Comparison of ENCODE assay signal across 8 cellular contexts in genomic region chr5:177133119-177133844, GRCh38. TPM values are rescaled to one million over a fixed set of nuclear protein-coding genes. Genes with fewer than 3 reads are reported as not detected.
A peak's percentile ranks its signal among the peaks of the same experiment; 100 is the strongest.
DNase-seq lines count a peak whose midpoint lies in the region; TF ChIP-seq lines count a peak whose summit lies in the region.

A gene with protein sequence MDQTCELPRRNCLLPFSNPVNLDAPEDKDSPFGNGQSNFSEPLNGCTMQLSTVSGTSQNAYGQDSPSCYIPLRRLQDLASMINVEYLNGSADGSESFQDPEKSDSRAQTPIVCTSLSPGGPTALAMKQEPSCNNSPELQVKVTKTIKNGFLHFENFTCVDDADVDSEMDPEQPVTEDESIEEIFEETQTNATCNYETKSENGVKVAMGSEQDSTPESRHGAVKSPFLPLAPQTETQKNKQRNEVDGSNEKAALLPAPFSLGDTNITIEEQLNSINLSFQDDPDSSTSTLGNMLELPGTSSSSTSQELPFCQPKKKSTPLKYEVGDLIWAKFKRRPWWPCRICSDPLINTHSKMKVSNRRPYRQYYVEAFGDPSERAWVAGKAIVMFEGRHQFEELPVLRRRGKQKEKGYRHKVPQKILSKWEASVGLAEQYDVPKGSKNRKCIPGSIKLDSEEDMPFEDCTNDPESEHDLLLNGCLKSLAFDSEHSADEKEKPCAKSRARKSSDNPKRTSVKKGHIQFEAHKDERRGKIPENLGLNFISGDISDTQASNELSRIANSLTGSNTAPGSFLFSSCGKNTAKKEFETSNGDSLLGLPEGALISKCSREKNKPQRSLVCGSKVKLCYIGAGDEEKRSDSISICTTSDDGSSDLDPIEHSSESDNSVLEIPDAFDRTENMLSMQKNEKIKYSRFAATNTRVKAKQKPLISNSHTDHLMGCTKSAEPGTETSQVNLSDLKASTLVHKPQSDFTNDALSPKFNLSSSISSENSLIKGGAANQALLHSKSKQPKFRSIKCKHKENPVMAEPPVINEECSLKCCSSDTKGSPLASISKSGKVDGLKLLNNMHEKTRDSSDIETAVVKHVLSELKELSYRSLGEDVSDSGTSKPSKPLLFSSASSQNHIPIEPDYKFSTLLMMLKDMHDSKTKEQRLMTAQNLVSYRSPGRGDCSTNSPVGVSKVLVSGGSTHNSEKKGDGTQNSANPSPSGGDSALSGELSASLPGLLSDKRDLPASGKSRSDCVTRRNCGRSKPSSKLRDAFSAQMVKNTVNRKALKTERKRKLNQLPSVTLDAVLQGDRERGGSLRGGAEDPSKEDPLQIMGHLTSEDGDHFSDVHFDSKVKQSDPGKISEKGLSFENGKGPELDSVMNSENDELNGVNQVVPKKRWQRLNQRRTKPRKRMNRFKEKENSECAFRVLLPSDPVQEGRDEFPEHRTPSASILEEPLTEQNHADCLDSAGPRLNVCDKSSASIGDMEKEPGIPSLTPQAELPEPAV (N-terminal part only) (plus strand): TSS chr5:177133773. CDS start chr5:177135104, 1,331 bp downstream.

- H3K27ac ChIP-seq in WERI-Rb-1 (peak within 1 kb of the TSS; percentile 79), breast epithelium (peak within 1 kb of the TSS; percentile 96 to 98), smooth muscle cell (ENCODE audit: low read depth) (peak within 1 kb of the TSS; percentile 61)

- H3K4me2 ChIP-seq in smooth muscle cell = peak within 1 kb of the TSS; percentile 95

- TF ChIP-seq CTCF in GM12865 (IDR thresholded peaks at IDR 0.05; ENCODE audit: insufficient read depth, low read depth, low read length, missing control alignments) (no peak), WERI-Rb-1 (IDR thresholded peaks at IDR 0.05; ENCODE audit: low read depth, low read length) (no peak), breast epithelium (IDR thresholded peaks at IDR 0.05) (no peak), smooth muscle cell (IDR thresholded peaks at IDR 0.05; ENCODE audit: borderline replicate concordance, insufficient read depth, poor library complexity, severe bottlenecking) (no peak)

- peak within 1 kb of the TSS; percentile 73 for H2AFZ ChIP-seq in smooth muscle cell (ENCODE audit: low read depth)

- H3K9ac ChIP-seq in smooth muscle cell (ENCODE audit: low read depth) = peak within 1 kb of the TSS; percentile 60

- H3K9me3 ChIP-seq in WERI-Rb-1 (ENCODE audit: severe bottlenecking) (no peaks in the 10 kb centered on the region), breast epithelium (no peaks in the 10 kb centered on the region), smooth muscle cell (replicated peaks; ENCODE audit: low read depth) (no peaks in the 10 kb centered on the region)

- no peak for TF ChIP-seq POLR2A in breast epithelium (IDR thresholded peaks at IDR 0.05)

- H3K27me3 ChIP-seq in WERI-Rb-1 (ENCODE audit: insufficient read depth, low read depth, severe bottlenecking) (no peaks in the 10 kb centered on the region), breast epithelium (no peaks in the 10 kb centered on the region), smooth muscle cell (ENCODE audit: low read depth) (no peaks in the 10 kb centered on the region)

- peaks cover 30% of the 10 kb centered on the region for H4K20me1 ChIP-seq in smooth muscle cell (ENCODE audit: low read depth)

- H3K4me3 ChIP-seq in GM12865 (ENCODE audit: low read depth, low read length) = peak within 1 kb of the TSS; percentile 95
- H3K4me3 ChIP-seq in WERI-Rb-1 (ENCODE audit: low read depth, low read length) = peak within 1 kb of the TSS; percentile 67
- H3K4me3 ChIP-seq in breast epithelium = peak within 1 kb of the TSS; percentile 79 to 99 (median 85)
- H3K4me3 ChIP-seq in smooth muscle cell = peak within 1 kb of the TSS; percentile 58

- 2% methylated on average over 39 of the region's 89 CpGs for WGBS in smooth muscle cell (ENCODE audit: low lambda C conversion rate)

- peaks cover 34% of the 10 kb centered on the region for H3K79me2 ChIP-seq in smooth muscle cell (ENCODE audit: low read depth)

- intact Hi-C loops in breast epithelium (cut with DNase I; ENCODE audit: low total_unique reads) = no loop called here

- peaks cover 5% of the 10 kb centered on the region for H3F3A ChIP-seq in smooth muscle cell (ENCODE audit: low read depth)

- H3K36me3 ChIP-seq in WERI-Rb-1 = peaks cover 23% of the 10 kb centered on the region
- no peaks in the 10 kb centered on the region for H3K36me3 ChIP-seq in breast epithelium
- H3K36me3 ChIP-seq in smooth muscle cell (ENCODE audit: low read depth) = no peaks in the 10 kb centered on the region

- DNase-seq in GM12865 (ENCODE audit: low read depth) = peak; percentile 98
- DNase-seq in HCEC 1CT = peak; percentile 88
- DNase-seq in MV-4-11 (lab: John Stamatoyannopoulos, UW) = peak; percentile 71
- DNase-seq in WERI-Rb-1 = peak; percentile 62
- DNase-seq in breast epithelium (ENCODE audit: low spot score in 2 of 2) = peak; percentile 82 to 86
- DNase-seq in iPS-NIHi7 (ENCODE audit: extremely low spot score) = peak; percentile 88
- peak; percentile 80 for DNase-seq in smooth muscle cell (lab: John Stamatoyannopoulos, UW; ENCODE audit: unreplicated experiment)
- DNase-seq in NCI-H187 treated with DMSO at 0.1 percent for 48 hours (lab: John Stamatoyannopoulos, UW) = no peak

- H3K4me1 ChIP-seq in breast epithelium (peaks cover 6 to 13% of the 10 kb centered on the region in 2 donors), smooth muscle cell (ENCODE audit: low read depth) (peaks cover 35% of the 10 kb centered on the region)

RNA-seq across cellular contexts. Expression of the gene that starts here (rescaled TPM):
- total RNA-seq in breast epithelium = 10 to 100 TPM; 37.7 to 52.2 (median 38.6) TPM
- 38.2 and 45.2 TPM in 2 replicates for total RNA-seq in smooth muscle cell
- 22.6 and 34.0 TPM in 2 replicates for polyA plus RNA-seq in smooth muscle cell
